Comparison of ENCODE assay signal across 8 cellular contexts in genomic region chr9:129175515-129175824, GRCh38.
A peak's percentile ranks its signal among the peaks of the same experiment; 100 is the strongest.
DNase-seq lines count a peak whose midpoint lies in the region; ATAC-seq and TF ChIP-seq lines count a peak whose summit lies in the region.

No MANE protein-coding gene starts in this region.

- no peaks in the 10 kb centered on the region for H3K27me3 ChIP-seq in SU-DHL-6 (ENCODE audit: low read length)

- H4K20me1 ChIP-seq in SU-DHL-6 (ENCODE audit: low read depth, low read length): no peaks in the 10 kb centered on the region

- no peaks in the 10 kb centered on the region for H3K79me2 ChIP-seq in SU-DHL-6 (ENCODE audit: insufficient read depth, low read length)

- H3K9me3 ChIP-seq in SU-DHL-6 (ENCODE audit: insufficient read depth, low read length): no peaks in the 10 kb centered on the region

- POLR2A ChIA-PET in HEK293T (lab: Yijun Ruan, JAX): interaction anchor here (1.2 kb wide), 1 partner anchor 33 kb away, joined by 8 read pairs; no protein-coding TSS in a partner anchor

- H3K9me2 ChIP-seq in SU-DHL-6 (replicated peaks; ENCODE audit: insufficient read depth, low read length): no peaks in the 10 kb centered on the region

- no peaks in the 10 kb centered on the region for H3K36me3 ChIP-seq in SU-DHL-6 (ENCODE audit: low read length)

- CTCF ChIA-PET in HEK293T (lab: Yijun Ruan, JAX): interaction anchor here (0.6 to 2.3 kb wide), 4 partner anchors 9 to 449 kb away, joined by 3 to 12 read pairs (median 8); no protein-coding TSS in a partner anchor

- H2AFZ ChIP-seq in SU-DHL-6 (ENCODE audit: low read depth, low read length, severe bottlenecking): peak overlapping the region; percentile 66

- DNase-seq in fibroblast of mammary gland (ENCODE audit: low read depth) (no peak), retinal pigment epithelial cell (ENCODE audit: low read depth) (no peak), kidney glomerular epithelial cell (lab: John Stamatoyannopoulos, UW) (no peak), HEK293T (ENCODE audit: extremely low spot score) (no peak), NCI-H446 (lab: John Stamatoyannopoulos, UW) (no peak)

- H3K4me3 ChIP-seq in GM08714 (ENCODE audit: low read length) (peak overlapping the region; percentile 63; the same call in 1 of the 2 replicates), SU-DHL-6 (ENCODE audit: insufficient read depth, low read length, poor library complexity, severe bottlenecking) (peak overlapping the region; percentile 52), fibroblast of mammary gland (ENCODE audit: control insufficient read depth, low read depth, low read length) (peak overlapping the region; percentile 69), retinal pigment epithelial cell (ENCODE audit: low read length) (peak overlapping the region; percentile 90)

- no peak overlapping the region for H3K27ac ChIP-seq in SU-DHL-6 (ENCODE audit: low read depth, low read length)

- TF ChIP-seq CTCF in SU-DHL-6 (IDR thresholded peaks at IDR 0.05; ENCODE audit: insufficient read depth, low read length, poor library complexity, severe bottlenecking): no peak
- no peak for TF ChIP-seq CTCF in fibroblast of mammary gland (conservative IDR thresholded peaks at IDR 0.05; ENCODE audit: control insufficient read depth, insufficient read depth, low read depth, low read length)
- no peak for TF ChIP-seq CTCF in retinal pigment epithelial cell (conservative IDR thresholded peaks at IDR 0.05; ENCODE audit: low read depth, low read length)

- H3F3A ChIP-seq in SU-DHL-6 (ENCODE audit: insufficient read depth): peaks cover 3% of the 10 kb centered on the region; the same call in 1 of the 2 replicates

- peak overlapping the region; percentile 40 for H3K9ac ChIP-seq in SU-DHL-6 (ENCODE audit: low read length)

- no peak for ATAC-seq in GM21423 (IDR thresholded peaks at IDR 0.05; ENCODE audit: unreplicated experiment)

- H3K4me2 ChIP-seq in SU-DHL-6 (ENCODE audit: low read depth, low read length, poor library complexity, severe bottlenecking): peak overlapping the region; percentile 70

TF ChIP-seq in HEK293T, 16 proteins besides CTCF, POLR2A, EP300 and RAD21:
- TF ChIP-seq CTBP1 (IDR thresholded peaks at IDR 0.05; ENCODE audit: borderline replicate concordance) (no peak), SP1 (IDR thresholded peaks at IDR 0.05) (no peak), FOXM1 (IDR thresholded peaks at IDR 0.05; ENCODE audit: borderline replicate concordance) (no peak), ZNF384 (IDR thresholded peaks at IDR 0.05) (no peak), HDGF (IDR thresholded peaks at IDR 0.05; ENCODE audit: borderline replicate concordance) (no peak), L3MBTL2 (conservative IDR thresholded peaks at IDR 0.05) (no peak), ELF4 (IDR thresholded peaks at IDR 0.05) (no peak), FOXA1 (IDR thresholded peaks at IDR 0.05) (no peak), SUZ12 (IDR thresholded peaks at IDR 0.05) (no peak), ARNT (IDR thresholded peaks at IDR 0.05) (no peak), FOXK2 (IDR thresholded peaks at IDR 0.05) (no peak)
TF ChIP-seq in HEK293T: peak in this region for 0.
